ENCODE assay signal across 8 cellular contexts in the genomic region with DNA sequence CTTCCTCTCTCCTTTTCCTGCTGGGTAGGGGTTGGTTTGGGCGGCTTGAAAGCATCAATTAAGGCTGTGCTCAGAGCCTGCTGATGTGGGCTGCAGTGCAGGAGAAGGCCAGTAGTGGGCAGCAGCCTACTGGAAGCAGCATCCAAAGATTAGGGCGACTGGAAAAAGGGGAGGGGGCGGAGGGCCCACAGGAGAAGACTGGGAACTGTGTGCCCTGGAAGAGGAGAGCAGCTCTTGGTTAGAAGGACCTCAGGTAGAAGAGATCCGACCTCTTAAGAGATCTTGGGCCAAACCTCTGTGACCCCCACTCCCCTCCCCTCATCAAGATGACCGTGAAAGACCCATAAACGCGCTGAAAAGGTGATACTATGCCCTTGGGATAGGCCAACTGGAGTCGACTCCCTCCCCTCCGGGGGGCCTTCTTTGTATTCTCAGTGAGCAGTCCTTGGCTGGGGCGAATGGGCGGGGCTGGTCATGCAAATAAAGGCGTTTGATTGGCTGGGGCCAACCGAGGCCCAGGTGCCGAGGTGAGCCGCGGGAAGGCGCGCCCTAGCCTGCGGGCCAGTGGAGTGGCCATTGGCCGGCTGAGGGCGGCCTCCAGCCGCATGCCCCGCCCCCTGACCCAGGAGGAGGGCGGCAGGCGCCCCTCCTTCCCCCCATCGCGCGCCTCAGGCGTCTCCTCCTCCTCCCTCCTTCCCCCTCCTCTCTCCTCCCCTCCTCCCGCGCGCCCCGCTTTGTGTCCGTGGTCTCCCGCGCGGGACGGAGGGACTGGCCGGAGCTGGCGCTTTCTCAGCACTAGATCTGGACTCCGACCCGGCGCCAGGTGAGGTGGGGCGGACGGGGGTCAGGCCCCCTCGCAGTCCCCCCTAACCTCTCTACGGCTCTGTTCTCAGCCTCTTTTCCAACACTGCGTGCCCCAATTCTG. TPM values are rescaled to one million over a fixed set of nuclear protein-coding genes. Genes with fewer than 3 reads are reported as not detected.
A peak's percentile ranks its signal among the peaks of the same experiment; 100 is the strongest.
DNase-seq lines count a peak whose midpoint lies in the region; ATAC-seq and TF ChIP-seq lines count a peak whose summit lies in the region.

No MANE protein-coding gene starts in this region.

- H3K36me3 ChIP-seq in stomach, result no peaks in the 10 kb centered on the region

- peaks cover 4% of the 10 kb centered on the region for H3K36me3 Mint-ChIP-seq in activated CD4-positive, alpha-beta T cell treated with anti-CD3 and anti-CD28 coated beads, Interleukin-2, amount 10 ng/mL, durations not matched to agents 7 days and 5 days (ENCODE audit: low read depth)
- H3K36me3 Mint-ChIP-seq in mesothelial cell of epicardium, result peaks cover 6% of the 10 kb centered on the region

- peaks cover 42% of the 10 kb centered on the region for H3K4me1 Mint-ChIP-seq in activated CD4-positive, alpha-beta T cell treated with anti-CD3 and anti-CD28 coated beads, Interleukin-2, amount 10 ng/mL, durations not matched to agents 7 days and 5 days
- H3K4me1 Mint-ChIP-seq in mesothelial cell of epicardium, result peaks cover 41% of the 10 kb centered on the region

- peak; percentile 57 for ATAC-seq in HG03108 (IDR thresholded peaks at IDR 0.05; ENCODE audit: unreplicated experiment)

- 1 to 29% (median 11%) methylated on average over 11 to 44 of the region's 48 CpGs for WGBS in stomach, 5 donors

- peak overlapping the region; percentile 81 for H3K4me3 Mint-ChIP-seq in activated CD4-positive, alpha-beta T cell treated with anti-CD3 and anti-CD28 coated beads, Interleukin-2, amount 10 ng/mL, durations not matched to agents 7 days and 5 days
- peak overlapping the region; percentile 85 for H3K4me3 Mint-ChIP-seq in mesothelial cell of epicardium

- intact Hi-C loops in stomach (cut with DNase I; ENCODE audit: low total_unique reads), result no loop called here

- peaks cover 0 to 19% (median 12%) of the 10 kb centered on the region in 3 donors for H3K27me3 ChIP-seq in stomach

- DNase-seq in NK-92 treated with Interleukin-12 subunit alpha and Interleukin-12 subunit beta, amount 100 ng/mL, for 24 hours (lab: John Stamatoyannopoulos, UW), result peak; percentile 77
- DNase-seq in NK-92 (lab: John Stamatoyannopoulos, UW; ENCODE audit: unreplicated experiment), result no peak
- peak; percentile 76 for DNase-seq in NCI-H226
- peak; percentile 74 for DNase-seq in activated CD4-positive, alpha-beta T cell treated with anti-CD3 and anti-CD28 coated beads, Interleukin-2, amount 10 ng/mL, durations not matched to agents 7 days and 5 days
- peak; percentile 67 for DNase-seq in effector CD4-positive, alpha-beta T cell
- DNase-seq in mesothelial cell of epicardium (ENCODE audit: low spot score in 2 of 2, unreplicated experiment in 2 of 2), result peak; percentile 66 to 79
- peak; percentile 88 for DNase-seq in stomach

- H3K9me3 Mint-ChIP-seq in activated CD4-positive, alpha-beta T cell treated with anti-CD3 and anti-CD28 coated beads, Interleukin-2, amount 10 ng/mL, durations not matched to agents 7 days and 5 days, result no peaks in the 10 kb centered on the region
- H3K9me3 Mint-ChIP-seq in mesothelial cell of epicardium, result peaks cover 11% of the 10 kb centered on the region

- no peaks in the 10 kb centered on the region for H3K27me3 Mint-ChIP-seq in activated CD4-positive, alpha-beta T cell treated with anti-CD3 and anti-CD28 coated beads, Interleukin-2, amount 10 ng/mL, durations not matched to agents 7 days and 5 days
- H3K27me3 Mint-ChIP-seq in mesothelial cell of epicardium (ENCODE audit: low read depth), result no peaks in the 10 kb centered on the region

- peak overlapping the region; percentile 88 to 93 (median 91) for H3K27ac ChIP-seq in stomach

- peak; percentile 68 for TF ChIP-seq CTCF in mesothelial cell of epicardium (IDR thresholded peaks at IDR 0.05; ENCODE audit: unreplicated experiment)
- TF ChIP-seq CTCF in stomach (IDR thresholded peaks at IDR 0.05), result peak in 5 of 7 experiments; percentile 78 to 90 (median 84)

- peak overlapping the region; percentile 93 for H3K27ac Mint-ChIP-seq in activated CD4-positive, alpha-beta T cell treated with anti-CD3 and anti-CD28 coated beads, Interleukin-2, amount 10 ng/mL, durations not matched to agents 7 days and 5 days
- peak overlapping the region; percentile 92 for H3K27ac Mint-ChIP-seq in mesothelial cell of epicardium

- peak overlapping the region; percentile 52 to 64 (median 55) for H3K4me3 ChIP-seq in stomach

- POLR2A ChIA-PET in activated CD4-positive, alpha-beta T cell treated with anti-CD3 and anti-CD28 coated beads, Interleukin-2, amount 10 ng/mL, durations not matched to agents 7 days and 5 days (lab: Charles Lee), result no interaction called here

- no peak for TF ChIP-seq EP300 in stomach (IDR thresholded peaks at IDR 0.05)

- CTCF ChIA-PET in activated CD4-positive, alpha-beta T cell treated with anti-CD3 and anti-CD28 coated beads, Interleukin-2, amount 10 ng/mL, durations not matched to agents 7 days and 5 days (lab: Charles Lee), result interaction anchor here (1.2 to 1.7 kb wide), 2 partner anchors 22 to 210 kb away, joined by 3 to 7 read pairs; no protein-coding TSS in a partner anchor

- no peak for TF ChIP-seq POLR2A in stomach (IDR thresholded peaks at IDR 0.05)

- no peaks in the 10 kb centered on the region for H3K9me3 ChIP-seq in stomach

- H3K4me1 ChIP-seq in stomach, result peaks cover 0 to 39% (median 13%) of the 10 kb centered on the region in 4 donors

RNA-seq across cellular contexts. Expression of a gene that starts 10.1 kb away (rescaled TPM):
- total RNA-seq in activated CD4-positive, alpha-beta T cell treated with anti-CD3 and anti-CD28 coated beads, Interleukin-2, amount 10 ng/mL, durations not matched to agents 7 days and 5 days, result 10 to 100 TPM; 19.9 to 20.1 TPM
- 39.1 to 44.0 TPM (median 39.6 TPM) in 3 replicates for total RNA-seq in mesothelial cell of epicardium
- 10 to 100 TPM; 11.7 to 44.8 (median 24.3) TPM for total RNA-seq in stomach
- 10 to 100 TPM; 15.9 to 25.1 (median 17.7) TPM for polyA plus RNA-seq in stomach

RNA-seq across cellular contexts. Expression of a gene that starts 31.6 kb away (rescaled TPM):
- under 1 TPM; 0.22 to 0.23 TPM for total RNA-seq in activated CD4-positive, alpha-beta T cell treated with anti-CD3 and anti-CD28 coated beads, Interleukin-2, amount 10 ng/mL, durations not matched to agents 7 days and 5 days
- total RNA-seq in mesothelial cell of epicardium (0.29 to 0.36 TPM (median 0.31 TPM) in 3 replicates), stomach (10 to 100 TPM in 1 of 5 donors, 1 to 10 TPM in 1, not detected in 3; 1.3 to 18.2 TPM)
- polyA plus RNA-seq in stomach, result under 1 TPM in 1 of 3 donors, not detected in 2; 0.18 TPM
